9 cellular contexts compared by ENCODE assay signal in the genomic region with DNA sequence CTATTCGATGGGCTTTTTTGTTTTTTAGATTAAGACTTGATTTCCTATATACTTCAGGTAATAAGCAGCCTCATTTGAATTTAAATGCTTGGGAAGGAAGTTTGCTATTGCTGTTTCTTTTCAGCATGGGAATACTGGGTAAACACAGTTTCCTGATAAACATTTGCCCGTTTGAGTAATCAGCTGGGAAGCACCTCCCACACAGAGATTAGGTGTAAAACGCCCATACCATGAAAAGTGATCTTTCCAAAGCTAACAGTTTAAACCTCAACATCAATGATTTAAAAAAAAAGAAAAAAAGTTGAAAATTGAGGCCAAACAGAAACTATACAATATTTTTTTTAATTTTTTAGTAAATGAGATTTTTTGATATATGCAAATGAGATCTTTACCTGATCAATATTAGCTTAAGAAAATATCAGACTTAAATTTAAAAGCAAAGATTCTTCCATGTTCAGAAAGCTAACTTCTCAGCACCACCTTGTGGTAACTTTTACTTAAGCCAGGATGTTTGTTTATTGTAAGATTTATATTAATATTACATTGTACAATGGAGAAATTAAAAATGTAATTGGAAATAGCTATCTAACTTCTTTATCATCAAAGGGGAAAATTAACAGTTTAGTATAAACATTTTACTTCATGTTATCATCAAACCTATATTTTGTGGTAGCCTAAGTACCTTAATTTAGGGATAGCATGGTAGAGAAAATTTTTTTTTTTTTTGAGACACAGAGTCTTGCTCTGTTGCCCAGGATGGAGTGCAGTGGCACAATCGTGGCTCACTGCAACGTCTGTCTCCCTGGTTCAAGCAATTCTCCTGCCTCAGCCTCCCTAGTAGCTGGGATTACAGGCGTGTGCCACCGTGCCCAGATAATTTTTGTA. TPM values are rescaled to one million over a fixed set of nuclear protein-coding genes. Genes with fewer than 3 reads are reported as not detected.
DNase-seq lines count a peak whose midpoint lies in the region; ATAC-seq and TF ChIP-seq lines count a peak whose summit lies in the region.
"Had no signal": no experiment of that assay in that cellular context is flagged by ENCODE, and none has a peak within 500 bp of the region (broad histone marks: within the 10 kb centered on the region; RNA-seq: fewer than 3 reads in every experiment).

No MANE protein-coding gene starts in this region.

- peak overlapping the region; percentile 15 for H3K27ac Mint-ChIP-seq in CD4-positive, alpha-beta T cell
- no peak overlapping the region for H3K27ac Mint-ChIP-seq in MCF 10A (ENCODE audit: low read depth, unreplicated experiment)

- no peak for DNase-seq in CD4-positive, alpha-beta T cell
- DNase-seq in KBM-7 (peak; percentile 33), MCF 10A (ENCODE audit: unreplicated experiment) (peak; percentile 27), mesenchymal stem cell (peak; percentile 28), GF-D8 (lab: John Stamatoyannopoulos, UW) (no peak)
- DNase-seq in activated CD4-positive, CD25-positive, alpha-beta regulatory T cell treated with anti-CD3 and anti-CD28 coated beads, Interleukin-2, amount 50 U/mL, for 72 hours = no peak
- DNase-seq: NCI-H1694 treated with DMSO at 0.1 percent for 48 hours had no signal

- no peaks in the 10 kb centered on the region for H3K9me3 ChIP-seq in CD4-positive, alpha-beta T cell (ENCODE audit: control insufficient read depth, low read length)
- H3K9me3 ChIP-seq in mesenchymal stem cell (ENCODE audit: control insufficient read depth, low read length) = no peaks in the 10 kb centered on the region

- peak; percentile 71 for TF ChIP-seq CTCF in CD4-positive, alpha-beta T cell (IDR thresholded peaks at IDR 0.05)
- TF ChIP-seq CTCF in MCF 10A (IDR thresholded peaks at IDR 0.05; ENCODE audit: unreplicated experiment) = peak; percentile 52

- POLR2A ChIA-PET in CD4-positive, alpha-beta T cell (lab: Charles Lee) = interaction anchor here (0.9 to 3.6 kb wide), 6 partner anchors 36 to 257 kb away, joined by 5 to 26 read pairs (median 8); partner anchors contain the start of gene IQGAP2
- POLR2A ChIA-PET in MCF 10A (lab: Yijun Ruan, JAX) = no interaction called here

- H3K23ac ChIP-seq in mesenchymal stem cell (ENCODE audit: low read length in 2 of 2) = no peak overlapping the region

- in situ Hi-C loops in KBM-7 (cut with MboI; ENCODE audit: low pct_unique_long_range_greater_than_20kb, low sequenced_read_pairs) = no loop called here

- H2AFZ ChIP-seq in mesenchymal stem cell (ENCODE audit: low read depth, low read length) = no peak overlapping the region

- no peak overlapping the region for H3K27ac ChIP-seq in CD4-positive, alpha-beta T cell (ENCODE audit: low read depth, low read length)
- no peak overlapping the region for H3K27ac ChIP-seq in mesenchymal stem cell (ENCODE audit: low read length, poor library complexity, severe bottlenecking)

- H2BK12ac ChIP-seq in mesenchymal stem cell (ENCODE audit: low read length in 2 of 2) = no peak overlapping the region

- WGBS in mesenchymal stem cell = 44% methylated on average over 6 of the region's 7 CpGs

- peaks cover 43% of the 10 kb centered on the region for H3K36me3 Mint-ChIP-seq in CD4-positive, alpha-beta T cell (ENCODE audit: low read depth)
- no peaks in the 10 kb centered on the region for H3K36me3 Mint-ChIP-seq in MCF 10A (ENCODE audit: insufficient read depth, unreplicated experiment)

- no peaks in the 10 kb centered on the region for H3K36me3 ChIP-seq in mesenchymal stem cell (ENCODE audit: control insufficient read depth in 1 of 2, insufficient read depth in 2 of 2, low read depth in 1 of 2, low read length in 2 of 2)

- CTCF ChIA-PET in CD4-positive, alpha-beta T cell (lab: Charles Lee) = interaction anchor here (0.6 to 2.0 kb wide), 19 partner anchors 9 to 311 kb away, joined by 3 to 11 read pairs (median 3); partner anchors contain the start of gene IQGAP2
- CTCF ChIA-PET in MCF 10A (lab: Yijun Ruan, JAX) = interaction anchor here (0.5 to 3.8 kb wide), 59 partner anchors 8 to 1908 kb away, joined by 3 to 24 read pairs (median 4); partner anchors contain the start of gene IQGAP2

- H3K79me1 ChIP-seq in mesenchymal stem cell (replicated peaks; ENCODE audit: low read length, poor library complexity, severe bottlenecking) = no peaks in the 10 kb centered on the region

- H4K91ac ChIP-seq in mesenchymal stem cell (ENCODE audit: low read length) = no peak overlapping the region

- no peak for ATAC-seq in CD4-positive, alpha-beta T cell (ENCODE audit: poor library complexity)
- ATAC-seq in GM18909 (IDR thresholded peaks at IDR 0.05; ENCODE audit: poor library complexity, unreplicated experiment) (no peak), GM21447 (IDR thresholded peaks at IDR 0.05; ENCODE audit: unreplicated experiment) (no peak)

- H3K4me2 ChIP-seq in mesenchymal stem cell (ENCODE audit: low read length, poor library complexity, severe bottlenecking) = no peak overlapping the region

- intact Hi-C loops in CD4-positive, alpha-beta T cell (cut with DNase I, micrococcal nuclease) = loop anchor here (1.0 to 5.0 kb wide), 6 partner anchors 37 to 509 kb away; partner anchors contain the start of gene IQGAP2 (in 1 of the 2)
- intact Hi-C loops in MCF 10A (cut with micrococcal nuclease) = loop anchor here (1.0 to 5.0 kb wide), 3 partner anchors 180 to 326 kb away; partner anchors contain the start of gene IQGAP2

- H3K4ac ChIP-seq in mesenchymal stem cell (ENCODE audit: low read depth in 1 of 2, low read length in 2 of 2) = no peak overlapping the region

- H3K9ac ChIP-seq in mesenchymal stem cell (ENCODE audit: low read length) = no peak overlapping the region

- H3K27me3 ChIP-seq in CD4-positive, alpha-beta T cell (ENCODE audit: control insufficient read depth, insufficient read depth, low read length) = no peaks in the 10 kb centered on the region
- H3K27me3 ChIP-seq in mesenchymal stem cell (ENCODE audit: control insufficient read depth in 1 of 2, insufficient read depth in 1 of 2, low read length in 2 of 2) = peaks cover 0 to 3% of the 10 kb centered on the region in 2 experiments

- no peak overlapping the region for H3K14ac ChIP-seq in mesenchymal stem cell (ENCODE audit: low read length in 2 of 2)

- no peaks in the 10 kb centered on the region for H3K27me3 Mint-ChIP-seq in CD4-positive, alpha-beta T cell
- peaks cover 13% of the 10 kb centered on the region for H3K27me3 Mint-ChIP-seq in MCF 10A (ENCODE audit: insufficient read depth, unreplicated experiment)

- peaks cover 22% of the 10 kb centered on the region for H3K4me1 Mint-ChIP-seq in CD4-positive, alpha-beta T cell (ENCODE audit: low read depth)
- no peaks in the 10 kb centered on the region for H3K4me1 Mint-ChIP-seq in MCF 10A (ENCODE audit: insufficient read depth, unreplicated experiment)

- no peak overlapping the region for H2BK5ac ChIP-seq in mesenchymal stem cell (ENCODE audit: low read depth, low read length, poor library complexity, severe bottlenecking)

- no peaks in the 10 kb centered on the region for H3K4me1 ChIP-seq in mesenchymal stem cell (ENCODE audit: control insufficient read depth, insufficient read depth, low read depth, low read length)

- H3K9me3 Mint-ChIP-seq in CD4-positive, alpha-beta T cell = no peaks in the 10 kb centered on the region
- no peaks in the 10 kb centered on the region for H3K9me3 Mint-ChIP-seq in MCF 10A (ENCODE audit: unreplicated experiment)

- no peak overlapping the region for H3K4me3 Mint-ChIP-seq in CD4-positive, alpha-beta T cell
- no peak overlapping the region for H3K4me3 Mint-ChIP-seq in MCF 10A (ENCODE audit: unreplicated experiment)

- no peak overlapping the region for H2AK5ac ChIP-seq in mesenchymal stem cell (ENCODE audit: low read length, severe bottlenecking)

- H3K4me3 ChIP-seq in mesenchymal stem cell (ENCODE audit: insufficient read depth in 1 of 2, low read depth in 1 of 2, low read length in 2 of 2) = no peak overlapping the region

- no TSS peak for BruUV-seq in MCF 10A (replicated peaks; lab: Mats Ljungman, UMichigan)

- no peak overlapping the region for H2BK15ac ChIP-seq in mesenchymal stem cell (ENCODE audit: low read depth, poor library complexity, severe bottlenecking)

- no peak overlapping the region for H4K8ac ChIP-seq in mesenchymal stem cell (ENCODE audit: low read length)

- no peak overlapping the region for H2BK120ac ChIP-seq in mesenchymal stem cell (ENCODE audit: low read depth, low read length)

- no peak overlapping the region for H3K18ac ChIP-seq in mesenchymal stem cell (ENCODE audit: low read depth in 1 of 2, low read length in 2 of 2)

RNA-seq across cellular contexts. Expression of gene F2RL2, which starts 39.8 kb away (rescaled TPM):
- not detected for total RNA-seq in CD4-positive, alpha-beta T cell
- 0.17 and 0.28 TPM in 2 replicates for total RNA-seq in MCF 10A (2022)
- polyA plus RNA-seq in mesenchymal stem cell (2013, experiment 1 of 2) = 72.2 TPM
- polyA plus RNA-seq in mesenchymal stem cell (2013, experiment 2 of 2) = 71.8 TPM

Comparison
In these comparisons a context has a peak if more than half of its experiments do, and no peak if none do; other contexts are left out.
1. DNase-seq: peak in KBM-7 (single experiment), MCF 10A (single experiment) and mesenchymal stem cell (single experiment); none in CD4-positive, alpha-beta T cell (0 of 10), activated CD4-positive, CD25-positive, alpha-beta regulatory T cell treated with anti-CD3 and anti-CD28 coated beads, Interleukin-2, amount 50 U/mL, for 72 hours (single experiment) and GF-D8 (single experiment).